ENCODE assay signal across 12 cellular contexts in genomic region chr11:63609971-63610580, GRCh38. TPM values are rescaled to one million over a fixed set of nuclear protein-coding genes. Genes with fewer than 3 reads are reported as not detected.
DNase-seq lines count a peak whose midpoint lies in the region; ATAC-seq and TF ChIP-seq lines count a peak whose summit lies in the region.
"Had no signal": no experiment of that assay in that cellular context is flagged by ENCODE, and none has a peak within 500 bp of the region (broad histone marks: within the 10 kb centered on the region; RNA-seq: fewer than 3 reads in every experiment).

No MANE protein-coding gene starts in this region.

- TF ChIP-seq CTCF in heart right ventricle (IDR thresholded peaks at IDR 0.05) (no peak), tibial nerve (IDR thresholded peaks at IDR 0.05) (no peak)

- DNase-seq in heart right ventricle (no peak), left ventricle myocardium superior (no peak), mucosa of gallbladder (ENCODE audit: low spot score) (peak; percentile 44), tibial nerve (ENCODE audit: low spot score in 2 of 2) (no peak), NCI-H1092 (lab: John Stamatoyannopoulos, UW) (no peak), mesenteric fat pad (ENCODE audit: low spot score) (no peak)
- DNase-seq: activated effector memory CD4-positive, alpha-beta T cell treated with Interleukin-2 at 50 U/mL for 16 hours; effector CD4-positive, alpha-beta T cell; NCI-H2029 treated with DMSO at 0.1 percent for 48 hours had no signal

- H3K4me1 ChIP-seq in heart right ventricle: peaks cover 11 to 58% (median 46%) of the 10 kb centered on the region in 9 donors
- peaks cover 0 to 71% (median 38%) of the 10 kb centered on the region in 4 donors for H3K4me1 ChIP-seq in tibial nerve

- no peak for ATAC-seq in heart right ventricle
- ATAC-seq in left ventricle myocardium superior: no peak
- ATAC-seq in HG03565 (IDR thresholded peaks at IDR 0.05; ENCODE audit: unreplicated experiment): no peak

- intact Hi-C loops in heart right ventricle (cut with DNase I): loop anchor here in 3 of 10 donors (5.0 to 10.0 kb wide), 3 partner anchors 33 to 75 kb away; partner anchors contain the start of gene PLAAT4 (in 1 of the 3)
- intact Hi-C loops in left ventricle myocardium superior (cut with micrococcal nuclease): no loop called here

- TF ChIP-seq POLR2A in tibial nerve (IDR thresholded peaks at IDR 0.05): no peak

- H3K27me3 ChIP-seq in heart right ventricle: peaks cover 0 to 21% (median 0%) of the 10 kb centered on the region in 7 donors
- no peaks in the 10 kb centered on the region for H3K27me3 ChIP-seq in tibial nerve

- 86 to 90% methylated on average over 14 of the region's 14 CpGs for WGBS in heart right ventricle, 2 donors
- 63 to 64% methylated on average over 14 of the region's 14 CpGs for WGBS in tibial nerve, 2 donors

- H3K9me3 ChIP-seq in heart right ventricle (no peaks in the 10 kb centered on the region), tibial nerve (no peaks in the 10 kb centered on the region)

- H3K36me3 ChIP-seq in heart right ventricle (peaks cover 0 to 5% (median 0%) of the 10 kb centered on the region in 9 donors), tibial nerve (peaks cover 0 to 8% (median 0%) of the 10 kb centered on the region in 3 donors)

- no peak for TF ChIP-seq EP300 in tibial nerve (IDR thresholded peaks at IDR 0.05)

- H3K4me3 ChIP-seq in heart right ventricle (peak overlapping the region in 2 of 10 donors; percentile 11 to 21), tibial nerve (peak overlapping the region in 3 of 4 donors; percentile 13 to 69 (median 17))

- peak overlapping the region; percentile 66 to 95 (median 78) for H3K27ac ChIP-seq in heart right ventricle
- peak overlapping the region; percentile 88 for H3K27ac ChIP-seq in cingulate gyrus (ENCODE audit: low read depth, low read length)
- H3K27ac ChIP-seq in tibial nerve: peak overlapping the region; percentile 86 to 99 (median 91)

RNA-seq across cellular contexts. Expression of gene PLAAT3, which starts 4.2 kb away (rescaled TPM):
- total RNA-seq in heart right ventricle (100 to 1,000 TPM in 9 of 10 donors, 10 to 100 TPM in 1; 82.8 to 211 (median 137) TPM), left ventricle myocardium superior (149 TPM), mucosa of gallbladder (91.8 TPM), tibial nerve (100 to 1,000 TPM; 140 to 185 (median 157) TPM), mesenteric fat pad (399 TPM)
- 100 to 1,000 TPM; 118 to 159 TPM for polyA plus RNA-seq in heart right ventricle

RNA-seq across cellular contexts. Expression of gene PLAAT2, which starts 46.9 kb away (rescaled TPM):
- total RNA-seq in heart right ventricle (1 to 10 TPM in 1 of 10 donors, under 1 TPM in 1, not detected in 8; 0.35 to 3.7 TPM), left ventricle myocardium superior (not detected), mucosa of gallbladder (2.1 TPM), tibial nerve (under 1 TPM in 1 of 4 donors, not detected in 3; 0.90 TPM), mesenteric fat pad (0.64 TPM)
- polyA plus RNA-seq in heart right ventricle: not detected
- total RNA-seq: OCI-LY7 had no signal
